In genomic region chr11:44535201-44535980, GRCh38 we compare ENCODE assay signal across 16 cellular contexts. TPM values are rescaled to one million over a fixed set of nuclear protein-coding genes. Genes with fewer than 3 reads are reported as not detected.
A peak's percentile ranks its signal among the peaks of the same experiment; 100 is the strongest.
DNase-seq lines count a peak whose midpoint lies in the region; TF ChIP-seq lines count a peak whose summit lies in the region.
"Had no signal": no experiment of that assay in that cellular context is flagged by ENCODE, and none has a peak within 500 bp of the region (broad histone marks: within the 10 kb centered on the region; RNA-seq: fewer than 3 reads in every experiment).

No MANE protein-coding gene starts in this region.

- DNase-seq in NCI-H82 (lab: John Stamatoyannopoulos, UW) (peak; percentile 9), NCI-H82 treated with DMSO at 0.1 percent for 48 hours (lab: John Stamatoyannopoulos, UW; ENCODE audit: unreplicated experiment) (no peak), HuH-7 (ENCODE audit: low spot score) (peak; percentile 1), posterior vena cava (ENCODE audit: low spot score) (peak; percentile 65), Ammon's horn (ENCODE audit: low spot score) (no peak), ovary (no peak), dermis blood vessel endothelial cell (no peak)
- DNase-seq: AML-193; CD4-positive, CD25-positive, alpha-beta regulatory T cell; DMS53; H9 had no signal

- 72 to 82% (median 72%) methylated on average over 16 of the region's 16 CpGs for WGBS in ovary, 3 donors

- H3K27me3 ChIP-seq in ovary: no peaks in the 10 kb centered on the region
- H3K27me3 ChIP-seq: BLaER1 treated with 17β-estradiol and CSF1 and Interleukin-3, amounts not matched to agents 10 nM and 100 nM had no signal

- no peak overlapping the region for H3K4me3 ChIP-seq in ovary
- H3K4me3 ChIP-seq: BLaER1 treated with 17β-estradiol and CSF1 and Interleukin-3, amounts not matched to agents 10 nM and 100 nM; GM12878; GM23338 had no signal

- no peak for TF ChIP-seq EP300 in ovary (IDR thresholded peaks at IDR 0.05)

- no peaks in the 10 kb centered on the region for H3K9me3 Mint-ChIP-seq in nephron
- H3K9me3 Mint-ChIP-seq: CD4-positive, CD25-positive, alpha-beta regulatory T cell; GM23338; H9 had no signal

- peaks cover 38% of the 10 kb centered on the region for H3K27me3 Mint-ChIP-seq in nephron (ENCODE audit: low read depth)
- H3K27me3 Mint-ChIP-seq: CD4-positive, CD25-positive, alpha-beta regulatory T cell had no signal

- H3K27ac ChIP-seq in ovary: no peak overlapping the region
- H3K27ac ChIP-seq: 22Rv1; BLaER1 treated with 17β-estradiol and CSF1 and Interleukin-3, amounts not matched to agents 10 nM and 100 nM had no signal

- peak overlapping the region in 2 of 3 experiments; percentile 10 to 33 for H3K27ac Mint-ChIP-seq in nephron
- H3K27ac Mint-ChIP-seq: GM23338 had no signal

- H3K9me3 ChIP-seq in ovary: no peaks in the 10 kb centered on the region
- H3K9me3 ChIP-seq: BLaER1 treated with 17β-estradiol and CSF1 and Interleukin-3, amounts not matched to agents 10 nM and 100 nM had no signal

- no peak for TF ChIP-seq POLR2A in ovary (IDR thresholded peaks at IDR 0.05)

- H3K4me1 Mint-ChIP-seq in nephron: peaks cover 30% of the 10 kb centered on the region

- no peaks in the 10 kb centered on the region for H3K4me1 ChIP-seq in ovary (ENCODE audit: insufficient read depth)

- TF ChIP-seq CTCF in nephron (IDR thresholded peaks at IDR 0.05; ENCODE audit: unreplicated experiment in 3 of 3) (no peak), ovary (IDR thresholded peaks at IDR 0.05) (no peak)

- H3K36me3 Mint-ChIP-seq in nephron (ENCODE audit: low read depth): no peaks in the 10 kb centered on the region
- H3K36me3 Mint-ChIP-seq: CD4-positive, CD25-positive, alpha-beta regulatory T cell had no signal

- no peaks in the 10 kb centered on the region for H3K36me3 ChIP-seq in ovary
- H3K36me3 ChIP-seq: BLaER1 treated with 17β-estradiol and CSF1 and Interleukin-3, amounts not matched to agents 10 nM and 100 nM had no signal

- intact Hi-C loops in posterior vena cava (cut with DNase I): loop anchor here (5.0 to 10.0 kb wide), 2 partner anchors 248 to 421 kb away; no protein-coding TSS in a partner anchor
- intact Hi-C loops in ovary (cut with DNase I): loop anchor here (5.0 to 10.0 kb wide), 6 partner anchors 248 to 443 kb away; partner anchors contain the start of gene EXT2 (in 1 of the 4)

- H3K4me3 Mint-ChIP-seq in nephron: no peak overlapping the region
- H3K4me3 Mint-ChIP-seq: CD4-positive, CD25-positive, alpha-beta regulatory T cell; GM23338; H9 had no signal

RNA-seq across cellular contexts. Expression of gene CD82, which starts 30.1 kb away (rescaled TPM):
- total RNA-seq in posterior vena cava: 10 to 100 TPM; 26.8 to 28.6 TPM
- 10 to 100 TPM in 6 of 7 donors, 1 to 10 TPM in 1; 6.9 to 74.9 (median 39.1) TPM for total RNA-seq in ovary
- 10 to 100 TPM; 15.6 to 28.3 TPM for polyA plus RNA-seq in ovary
- total RNA-seq in dermis blood vessel endothelial cell: 8.5 and 14.1 TPM in 2 replicates

Comparison
In these comparisons a context has a peak if more than half of its experiments do, and no peak if none do; other contexts are left out.
1. DNase-seq: peak in NCI-H82 (single experiment), HuH-7 (single experiment) and posterior vena cava (single experiment); none in NCI-H82 treated with DMSO at 0.1 percent for 48 hours (single experiment), Ammon's horn (single experiment), ovary (0 of 5) and dermis blood vessel endothelial cell (single experiment).